In the genomic region with DNA sequence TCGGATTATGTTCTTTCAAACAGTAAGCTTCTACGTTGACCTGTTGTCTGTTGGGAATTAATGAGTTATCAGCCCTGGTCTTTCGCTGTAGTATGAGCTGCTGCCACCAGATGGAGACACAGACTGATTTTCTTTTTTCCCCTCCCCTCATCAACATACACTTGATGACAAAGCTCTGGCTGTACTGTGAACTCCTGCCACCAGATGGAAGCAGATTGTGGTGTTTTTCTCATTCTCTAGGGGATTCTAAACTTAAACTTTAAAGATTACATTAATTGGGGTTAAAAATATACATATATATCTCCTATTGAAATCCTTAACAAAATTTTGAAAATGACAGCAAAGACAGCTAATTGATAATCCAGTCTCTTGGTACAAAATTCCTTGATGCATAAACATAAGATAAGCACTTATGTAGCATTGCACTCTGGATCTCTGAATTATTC, we compare ENCODE assay signal across 8 cellular contexts. TPM values are rescaled to one million over a fixed set of nuclear protein-coding genes. Genes with fewer than 3 reads are reported as not detected.
DNase-seq lines count a peak whose midpoint lies in the region; ATAC-seq and TF ChIP-seq lines count a peak whose summit lies in the region.

No MANE protein-coding gene starts in this region.

- peaks cover 29% of the 10 kb centered on the region for H3K4me1 Mint-ChIP-seq in nephron

- no peak overlapping the region for H2AFZ ChIP-seq in OCI-LY7 (ENCODE audit: low read length)

- no peak for TF ChIP-seq POLR2A in esophagus muscularis mucosa (IDR thresholded peaks at IDR 0.05; ENCODE audit: low read depth)

- WGBS in esophagus muscularis mucosa, result 8% methylated on average over 3 of the region's 3 CpGs

- H3K27me3 Mint-ChIP-seq in nephron (ENCODE audit: low read depth), result no peaks in the 10 kb centered on the region

- H3K4me3 ChIP-seq in Jurkat, Clone E6-1 (ENCODE audit: low read length), result no peak overlapping the region
- H3K4me3 ChIP-seq in OCI-LY7 (ENCODE audit: low read depth, low read length, poor library complexity, severe bottlenecking) (no peak overlapping the region), esophagus muscularis mucosa (no peak overlapping the region)

- DNase-seq in Daoy (ENCODE audit: low read depth) (peak; percentile 48), OCI-LY7 (ENCODE audit: low spot score) (peak; percentile 64), activated T-cell treated with anti-CD3 and anti-CD28 coated beads for 4 hours (peak; percentile 55), esophagus muscularis mucosa (ENCODE audit: extremely low spot score) (no peak), substantia nigra (lab: John Stamatoyannopoulos, UW) (peak in 38 of 49 donors; percentile 1 to 64 (median 32))
- peak; percentile 67 for DNase-seq in Jurkat, Clone E6-1 (ENCODE audit: low read depth, low spot score)

- no peak overlapping the region for H3K4me3 Mint-ChIP-seq in nephron

- no peaks in the 10 kb centered on the region for H3K27me3 ChIP-seq in esophagus muscularis mucosa

- no peaks in the 10 kb centered on the region for H3K4me1 ChIP-seq in OCI-LY7 (ENCODE audit: insufficient read depth, low read length, poor library complexity, severe bottlenecking)
- peaks cover 0 to 7% (median 2%) of the 10 kb centered on the region in 4 donors for H3K4me1 ChIP-seq in esophagus muscularis mucosa

- no peaks in the 10 kb centered on the region for H3K79me2 ChIP-seq in OCI-LY7 (ENCODE audit: insufficient read depth, low read depth, low read length)

- no peak overlapping the region for H3K4me2 ChIP-seq in OCI-LY7 (ENCODE audit: low read length)

- ATAC-seq in GM21737 (IDR thresholded peaks at IDR 0.05; ENCODE audit: unreplicated experiment), result peak; percentile 70

- no peaks in the 10 kb centered on the region for H3K9me2 ChIP-seq in OCI-LY7 (ENCODE audit: insufficient read depth, low read length)

- H3K36me3 Mint-ChIP-seq in nephron (ENCODE audit: low read depth), result peaks cover 49% of the 10 kb centered on the region

- no peaks in the 10 kb centered on the region for H3K9me3 Mint-ChIP-seq in nephron

- no peaks in the 10 kb centered on the region for H4K20me1 ChIP-seq in OCI-LY7 (ENCODE audit: insufficient read depth, low read length)

- no TSS peak for BruUV-seq in OCI-LY7 (replicated peaks; lab: Mats Ljungman, UMichigan)

- peaks cover 29% of the 10 kb centered on the region for H3K36me3 ChIP-seq in OCI-LY7 (ENCODE audit: insufficient read depth, low read length)
- peaks cover 0 to 14% (median 6%) of the 10 kb centered on the region in 4 donors for H3K36me3 ChIP-seq in esophagus muscularis mucosa

- intact Hi-C loops in OCI-LY7 (cut with micrococcal nuclease; ENCODE audit: unreplicated experiment), result loop anchor here (1.0 kb wide), 1 partner anchor 146 kb away; a partner anchor contains a TSS
- intact Hi-C loops in esophagus muscularis mucosa (cut with DNase I), result loop anchor here (2.0 to 10.0 kb wide), 2 partner anchors 209 to 759 kb away; no protein-coding TSS in a partner anchor

- peak overlapping the region; percentile 16 to 29 (median 21) for H3K27ac Mint-ChIP-seq in nephron

- TF ChIP-seq CTCF in OCI-LY7 (conservative IDR thresholded peaks at IDR 0.05; ENCODE audit: low read length), result peak; percentile 84
- peak; percentile 82 to 96 (median 92) for TF ChIP-seq CTCF in esophagus muscularis mucosa (IDR thresholded peaks at IDR 0.05)
- TF ChIP-seq CTCF in nephron (IDR thresholded peaks at IDR 0.05; ENCODE audit: unreplicated experiment in 3 of 3), result peak; percentile 95 to 99 (median 97)

- H3K27ac ChIP-seq in OCI-LY7 (ENCODE audit: low read depth, low read length, poor library complexity, severe bottlenecking) (no peak overlapping the region), esophagus muscularis mucosa (replicated peaks in 1 of 4) (no peak overlapping the region), substantia nigra (ENCODE audit: low read depth, low read length, poor library complexity, severe bottlenecking) (no peak overlapping the region)

- no peaks in the 10 kb centered on the region for H3K9me3 ChIP-seq in OCI-LY7 (ENCODE audit: low read length)
- H3K9me3 ChIP-seq in esophagus muscularis mucosa, result no peaks in the 10 kb centered on the region

- no peak for TF ChIP-seq EP300 in esophagus muscularis mucosa (IDR thresholded peaks at IDR 0.05)

- CTCF ChIA-PET in OCI-LY7 (lab: Charles Lee; ENCODE audit: unreplicated experiment), result no interaction called here

- POLR2A ChIA-PET in OCI-LY7 (lab: Charles Lee), result interaction anchor here (1.2 kb wide), 1 partner anchor 13 kb away, joined by 3 read pairs; no protein-coding TSS in a partner anchor

RNA-seq across cellular contexts. Expression of a gene that starts 44.8 kb away (rescaled TPM):
- total RNA-seq in Daoy (2014; rRNA removed; shearing (Covaris generic)), result 344 and 384 TPM in 2 replicates
- polyA plus RNA-seq in Jurkat, Clone E6-1 (2012; ENCODE audit: insufficient read depth, insufficient read length), result 123 TPM
- 59.6 and 64.9 TPM in 2 replicates for total RNA-seq in OCI-LY7 (2014; rRNA removed; shearing (Covaris generic))
- total RNA-seq in OCI-LY7 (2022) (86.3 and 88.3 TPM in 2 replicates), esophagus muscularis mucosa (10 to 100 TPM; 56.3 to 79.7 (median 65.6) TPM)

RNA-seq across cellular contexts. Expression of a gene that starts 46.8 kb away (rescaled TPM):
- total RNA-seq in Daoy (2014; rRNA removed; shearing (Covaris generic)), result 0.18 and 1.1 TPM in 2 replicates
- polyA plus RNA-seq in Jurkat, Clone E6-1 (2012; ENCODE audit: insufficient read depth, insufficient read length), result not detected
- total RNA-seq in OCI-LY7 (2014; rRNA removed; shearing (Covaris generic)), result 0.09 TPM in 1 of 2 replicates, not detected in the other
- total RNA-seq in OCI-LY7 (2022) (not detected in 2 replicates), esophagus muscularis mucosa (1 to 10 TPM in 1 of 4 donors, under 1 TPM in 3; 0.52 to 1.2 (median 0.65) TPM)
